Comparison of ENCODE assay signal across 23 cellular contexts in the genomic region with DNA sequence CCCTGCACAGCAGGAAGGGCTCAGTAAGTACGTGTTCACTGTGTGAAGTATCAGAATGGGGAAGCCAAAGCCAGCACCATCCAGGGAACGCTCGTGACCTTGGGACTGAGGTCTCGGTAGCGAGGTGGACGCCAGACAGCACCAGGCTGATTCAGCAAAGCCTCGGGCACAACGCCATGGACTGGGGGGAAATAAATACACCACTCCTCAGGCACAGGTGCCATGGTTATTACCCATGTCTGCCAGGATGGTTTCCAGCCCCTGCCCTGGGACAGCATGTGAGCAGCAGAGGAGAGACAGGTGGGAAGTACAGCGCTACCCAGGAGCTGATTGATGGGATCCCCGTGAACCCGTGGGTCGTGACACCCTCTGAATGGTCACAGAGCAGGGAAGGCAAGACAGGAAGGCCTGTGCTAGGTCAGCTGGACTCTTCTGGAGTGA. TPM values are rescaled to one million over a fixed set of nuclear protein-coding genes. Genes with fewer than 3 reads are reported as not detected.
DNase-seq lines count a peak whose midpoint lies in the region; ATAC-seq, FAIRE-seq and TF ChIP-seq lines count a peak whose summit lies in the region.
"Had no signal": no experiment of that assay in that cellular context is flagged by ENCODE, and none has a peak within 500 bp of the region (broad histone marks: within the 10 kb centered on the region; RNA-seq: fewer than 3 reads in every experiment).

No MANE protein-coding gene starts in this region.

- no peak overlapping the region for H3K4me2 ChIP-seq in HepG2 (ENCODE audit: low read depth, low read length)
- H3K4me2 ChIP-seq: BLaER1, SK-N-SH had no signal

- H3K9ac ChIP-seq in HepG2 (ENCODE audit: insufficient read depth, low read depth, low read length), result no peak overlapping the region
- H3K9ac ChIP-seq: BLaER1, SK-N-SH had no signal

- no TSS peak for BruUV-seq in HepG2 (replicated peaks; lab: Mats Ljungman, UMichigan)

- no peak for TF ChIP-seq EP300 in HepG2 (IDR thresholded peaks at IDR 0.05; ENCODE audit: low read depth in 2 of 2, low read length in 2 of 2)
- no peak for TF ChIP-seq EP300 in HepG2 (CRISPR knock-in tag; IDR thresholded peaks at IDR 0.05; ENCODE audit: borderline replicate concordance)

- intact Hi-C loops in activated T-helper 1 cell treated with anti-CD3 and anti-CD28 coated beads, Interleukin-12 subunit alpha, Interleukin-12 subunit beta, Interleukin-2, Interleukin-4 antibody, amounts not matched to agents 30 ng/mL and 10 ng/mL and 1 ng/mL, durations not matched to agents 14 hours and 24 hours and 36 hours (cut with micrococcal nuclease), result no loop called here
- intact Hi-C loops in Right ventricle myocardium superior (cut with DNase I) (no loop called here), HepG2 (cut with micrococcal nuclease; ENCODE audit: unreplicated experiment) (no loop called here), psoas muscle (cut with DNase I) (no loop called here)

- H3K27me3 ChIP-seq in HepG2 (ENCODE audit: control insufficient read depth in 1 of 2, insufficient read depth in 2 of 2, low read length in 2 of 2), result peaks cover 8 to 41% of the 10 kb centered on the region in 2 experiments; a peak in 4 of 5 replicates
- H3K27me3 ChIP-seq in psoas muscle (ENCODE audit: insufficient read depth in 3 of 3, low read length in 2 of 3), result no peaks in the 10 kb centered on the region
- H3K27me3 ChIP-seq: BLaER1, suprapubic skin had no signal

- ATAC-seq in Right ventricle myocardium superior (ENCODE audit: poor library complexity) (peak; percentile 86), HepG2 (peak; percentile 62), psoas muscle (peak; percentile 88 to 91 (median 90)), GM19324 (IDR thresholded peaks at IDR 0.05; ENCODE audit: low FRiP score, unreplicated experiment) (no peak)
- no peak for ATAC-seq in effector memory CD8-positive, alpha-beta T cell (replicated peaks)
- ATAC-seq: HCT116 had no signal

- in situ Hi-C loops in HepG2 (cut with HindIII; ENCODE audit: extremely low pct_ligation_motif_present, low pct_unique_long_range_greater_than_20kb), result no loop called here

- H3K36me3 ChIP-seq in HepG2 (replicated peaks in 1 of 2; ENCODE audit: control insufficient read depth in 1 of 2, insufficient read depth in 2 of 2, low read length in 2 of 2), result no peaks in the 10 kb centered on the region
- no peaks in the 10 kb centered on the region for H3K36me3 ChIP-seq in psoas muscle (ENCODE audit: insufficient read depth in 1 of 2, low read depth in 1 of 2)
- H3K36me3 ChIP-seq: BLaER1, suprapubic skin had no signal

- no peaks in the 10 kb centered on the region for H4K20me1 ChIP-seq in HepG2 (ENCODE audit: insufficient read depth, low read length)
- H4K20me1 ChIP-seq: BLaER1 had no signal

- TF ChIP-seq RAD21 in HepG2 (CRISPR knock-in tag; IDR thresholded peaks at IDR 0.05), result no peak

- H3K27ac ChIP-seq in HepG2 (ENCODE audit: extremely low read length, insufficient read depth, low read length) (no peak overlapping the region), psoas muscle (peak overlapping the region; percentile 87)
- H3K27ac ChIP-seq: BLaER1, suprapubic skin had no signal

- no peaks in the 10 kb centered on the region for H3K9me3 Mint-ChIP-seq in activated T-helper 1 cell treated with anti-CD3 and anti-CD28 coated beads, Interleukin-12 subunit alpha, Interleukin-12 subunit beta, Interleukin-2, Interleukin-4 antibody, amounts not matched to agents 30 ng/mL and 10 ng/mL and 1 ng/mL, durations not matched to agents 14 hours and 24 hours and 36 hours
- no peaks in the 10 kb centered on the region for H3K9me3 Mint-ChIP-seq in effector memory CD8-positive, alpha-beta T cell
- H3K9me3 Mint-ChIP-seq: activated B cell treated with CpG ODN at 0.5 μM for 24 hours; memory B cell; nephron progenitor cell; T-helper 2 cell treated with Interferon-gamma antibody and Interleukin-4, amounts not matched to agents 5 μg/mL and 100 μg/mL, for 36 hours had no signal

- H3K36me3 Mint-ChIP-seq in activated T-helper 1 cell treated with anti-CD3 and anti-CD28 coated beads, Interleukin-12 subunit alpha, Interleukin-12 subunit beta, Interleukin-2, Interleukin-4 antibody, amounts not matched to agents 30 ng/mL and 10 ng/mL and 1 ng/mL, durations not matched to agents 14 hours and 24 hours and 36 hours (ENCODE audit: low read depth), result no peaks in the 10 kb centered on the region
- H3K36me3 Mint-ChIP-seq in effector memory CD8-positive, alpha-beta T cell (ENCODE audit: insufficient read depth), result no peaks in the 10 kb centered on the region
- H3K36me3 Mint-ChIP-seq: memory B cell had no signal

- H3K27ac Mint-ChIP-seq in activated T-helper 1 cell treated with anti-CD3 and anti-CD28 coated beads, Interleukin-12 subunit alpha, Interleukin-12 subunit beta, Interleukin-2, Interleukin-4 antibody, amounts not matched to agents 30 ng/mL and 10 ng/mL and 1 ng/mL, durations not matched to agents 14 hours and 24 hours and 36 hours, result peak overlapping the region; percentile 35
- no peak overlapping the region for H3K27ac Mint-ChIP-seq in effector memory CD8-positive, alpha-beta T cell
- H3K27ac Mint-ChIP-seq: activated B cell treated with CpG ODN at 0.5 μM for 24 hours; memory B cell; nephron progenitor cell; T-helper 2 cell treated with Interferon-gamma antibody and Interleukin-4, amounts not matched to agents 5 μg/mL and 100 μg/mL, for 36 hours had no signal

- TF ChIP-seq CTCF in HepG2 (CRISPR knock-in tag; IDR thresholded peaks at IDR 0.05), result no peak
- TF ChIP-seq CTCF in psoas muscle (IDR thresholded peaks at IDR 0.05), result no peak

- FAIRE-seq in HepG2 (lab: Jason Lieb, UNC), result no peak

- H3K4me3 ChIP-seq in HepG2 (replicated peaks in 1 of 3; ENCODE audit: insufficient read depth in 1 of 3, low read depth in 2 of 3, low read length in 3 of 3) (no peak overlapping the region), psoas muscle (no peak overlapping the region)
- H3K4me3 ChIP-seq: BLaER1, suprapubic skin had no signal

- H3K79me2 ChIP-seq in HepG2 (ENCODE audit: insufficient read depth, low read length), result no peaks in the 10 kb centered on the region

- 19% methylated on average over 8 of the region's 12 CpGs for WGBS in HepG2 (ENCODE audit: low lambda C conversion rate)
- 19 to 37% (median 32%) methylated on average over 12 of the region's 12 CpGs for WGBS in psoas muscle, 3 donors

- no peak for DNase-seq in activated T-helper 1 cell treated with anti-CD3 and anti-CD28 coated beads, Interleukin-12 subunit alpha, Interleukin-12 subunit beta, Interleukin-2, Interleukin-4 antibody, amounts not matched to agents 30 ng/mL and 10 ng/mL and 1 ng/mL, durations not matched to agents 14 hours and 24 hours and 36 hours (ENCODE audit: low spot score)
- DNase-seq in Right ventricle myocardium superior (peak; percentile 82), HepG2 (ENCODE audit: low spot score) (no peak), psoas muscle (peak; percentile 71 to 89), iPS-NIHi7 (ENCODE audit: extremely low spot score) (no peak)
- no peak for DNase-seq in activated effector memory CD4-positive, alpha-beta T cell treated with Interleukin-2 at 50 U/mL for 16 hours
- no peak for DNase-seq in effector memory CD8-positive, alpha-beta T cell
- DNase-seq: activated B cell treated with CpG ODN at 0.5 μM for 24 hours; activated CD4-positive, alpha-beta T cell treated with anti-CD3 and anti-CD28 coated beads, Interleukin-2, amount 50 U/mL, for 48 hours; activated T-cell treated with anti-CD3 and anti-CD28 coated beads for 4 hours; aorta; Calu3; NCI-H1105 treated with DMSO at 0.1 percent for 48 hours; NCI-H2081; NCI-H446 treated with DMSO at 0.1 percent for 48 hours; nephron progenitor cell; SK-N-SH had no signal

- H2AFZ ChIP-seq in HepG2 (ENCODE audit: low read length), result no peak overlapping the region

- POLR2A ChIA-PET in HepG2 (lab: Yijun Ruan, JAX), result no interaction called here

- H3K4me3 Mint-ChIP-seq in activated T-helper 1 cell treated with anti-CD3 and anti-CD28 coated beads, Interleukin-12 subunit alpha, Interleukin-12 subunit beta, Interleukin-2, Interleukin-4 antibody, amounts not matched to agents 30 ng/mL and 10 ng/mL and 1 ng/mL, durations not matched to agents 14 hours and 24 hours and 36 hours, result no peak overlapping the region
- no peak overlapping the region for H3K4me3 Mint-ChIP-seq in effector memory CD8-positive, alpha-beta T cell
- H3K4me3 Mint-ChIP-seq: activated B cell treated with CpG ODN at 0.5 μM for 24 hours; memory B cell; nephron progenitor cell; T-helper 2 cell treated with Interferon-gamma antibody and Interleukin-4, amounts not matched to agents 5 μg/mL and 100 μg/mL, for 36 hours had no signal

- H3K4me1 Mint-ChIP-seq in activated T-helper 1 cell treated with anti-CD3 and anti-CD28 coated beads, Interleukin-12 subunit alpha, Interleukin-12 subunit beta, Interleukin-2, Interleukin-4 antibody, amounts not matched to agents 30 ng/mL and 10 ng/mL and 1 ng/mL, durations not matched to agents 14 hours and 24 hours and 36 hours (ENCODE audit: low read depth), result no peaks in the 10 kb centered on the region
- no peaks in the 10 kb centered on the region for H3K4me1 Mint-ChIP-seq in effector memory CD8-positive, alpha-beta T cell (ENCODE audit: low read depth in 2 of 2)
- H3K4me1 Mint-ChIP-seq: activated B cell treated with CpG ODN at 0.5 μM for 24 hours, memory B cell had no signal

- CTCF ChIA-PET in HepG2 (lab: Yijun Ruan, JAX; ENCODE audit: low intra/inter-chr PET ratio, low total read pairs), result no interaction called here

- H3K4me1 ChIP-seq in HepG2 (ENCODE audit: insufficient read depth, low read length) (no peaks in the 10 kb centered on the region; the same call in 1 of the 2 replicates), psoas muscle (peaks cover 51% of the 10 kb centered on the region)
- H3K4me1 ChIP-seq: BLaER1, suprapubic skin had no signal

- no peak for TF ChIP-seq POLR2A in HepG2 (IDR thresholded peaks at IDR 0.05; ENCODE audit: insufficient read depth in 1 of 2, low read depth in 2 of 2, low read length in 2 of 2)

- H3K27me3 Mint-ChIP-seq in activated T-helper 1 cell treated with anti-CD3 and anti-CD28 coated beads, Interleukin-12 subunit alpha, Interleukin-12 subunit beta, Interleukin-2, Interleukin-4 antibody, amounts not matched to agents 30 ng/mL and 10 ng/mL and 1 ng/mL, durations not matched to agents 14 hours and 24 hours and 36 hours (ENCODE audit: insufficient read depth), result peaks cover 6% of the 10 kb centered on the region
- peaks cover 56 to 78% of the 10 kb centered on the region in 2 donors for H3K27me3 Mint-ChIP-seq in effector memory CD8-positive, alpha-beta T cell

- H3K9me3 ChIP-seq in HepG2 (ENCODE audit: low read length) (no peaks in the 10 kb centered on the region), psoas muscle (no peaks in the 10 kb centered on the region)
- H3K9me3 ChIP-seq: BLaER1, SK-N-SH, suprapubic skin had no signal

RNA-seq across cellular contexts. Expression of a gene that starts 53.0 kb away (rescaled TPM):
- total RNA-seq in activated T-helper 1 cell treated with anti-CD3 and anti-CD28 coated beads, Interleukin-12 subunit alpha, Interleukin-12 subunit beta, Interleukin-2, Interleukin-4 antibody, amounts not matched to agents 30 ng/mL and 10 ng/mL and 1 ng/mL, durations not matched to agents 14 hours and 24 hours and 36 hours, result 0.26 and 0.81 TPM in 2 replicates
- total RNA-seq in Right ventricle myocardium superior (21.5 TPM), HepG2 (2016; rRNA removed; fragmentation: Illumina TruSeq; extraction: Trizol) (0.14 and 0.27 TPM in 2 replicates), psoas muscle (10 to 100 TPM in 2 of 4 donors, 1 to 10 TPM in 2; 4.1 to 16.1 (median 9.7) TPM)
- not detected in 2 replicates for total RNA-seq in HepG2 (2016; cell fraction: cytosol; rRNA removed; fragmentation: Illumina TruSeq; extraction: Trizol; ENCODE audit: low read depth)
- 0.17 and 0.25 TPM in 2 replicates for total RNA-seq in HepG2 (2016; cell fraction: insoluble cytoplasmic fraction; rRNA removed; fragmentation: Illumina TruSeq; extraction: Trizol)
- 0.10 and 0.19 TPM in 2 replicates for total RNA-seq in HepG2 (2016; cell fraction: membrane; rRNA removed; fragmentation: Illumina TruSeq; extraction: Trizol)
- total RNA-seq in HepG2 (2016; cell fraction: nucleus; rRNA removed; fragmentation: Illumina TruSeq; extraction: Trizol), result not detected in 2 replicates
- polyA plus RNA-seq in HepG2 (2011; rRNA removed) (0.05 TPM in 1 of 2 replicates, not detected in the other), psoas muscle (1 to 10 TPM; 1.2 to 8.2 (median 4.8) TPM)
- polyA plus RNA-seq in HepG2 (2011; cell fraction: cytosol; rRNA removed), result 0.03 and 0.04 TPM in 2 replicates
- not detected in 2 replicates for polyA plus RNA-seq in HepG2 (2011; cell fraction: nucleus; rRNA removed)
- polyA plus RNA-seq in HepG2 (2012), result not detected in 2 replicates
- 0.25 and 0.38 TPM in 2 replicates for polyA plus RNA-seq in HepG2 (2016; cell fraction: cytosol; fragmentation: Illumina TruSeq; extraction: Trizol; ENCODE audit: low read depth)
- polyA plus RNA-seq in HepG2 (2016; cell fraction: insoluble cytoplasmic fraction; fragmentation: Illumina TruSeq; extraction: Trizol; ENCODE audit: low read depth), result 0.13 TPM in 1 of 2 replicates, not detected in the other
- polyA plus RNA-seq in HepG2 (2016; cell fraction: membrane; fragmentation: Illumina TruSeq; extraction: Trizol; ENCODE audit: low read depth), result 0.21 and 0.26 TPM in 2 replicates
- polyA plus RNA-seq in HepG2 (2016; cell fraction: nucleus; fragmentation: Illumina TruSeq; extraction: Trizol; ENCODE audit: insufficient read depth, low read depth), result 0.72 TPM in 1 of 2 replicates, not detected in the other
- polyA minus RNA-seq in HepG2 (2011; rRNA and poly(A)+ RNA removed; ENCODE audit: low replicate concordance), result 0.06 and 8.1 TPM in 2 replicates
- polyA minus RNA-seq in HepG2 (2011; cell fraction: cytosol; rRNA and poly(A)+ RNA removed), result not detected in 2 replicates
- polyA minus RNA-seq in HepG2 (2011; cell fraction: nucleus; rRNA and poly(A)+ RNA removed), result 0.87 TPM in 1 of 2 replicates, not detected in the other
- total RNA-seq: activated B cell treated with CpG ODN at 0.5 μM for 24 hours had no signal

Comparison
In these comparisons a context has a peak if more than half of its experiments do, and no peak if none do; other contexts are left out.
1. DNase-seq: peak in Right ventricle myocardium superior (single experiment) and psoas muscle (2 of 2); none in activated T-helper 1 cell treated with anti-CD3 and anti-CD28 coated beads, Interleukin-12 subunit alpha, Interleukin-12 subunit beta, Interleukin-2, Interleukin-4 antibody, amounts not matched to agents 30 ng/mL and 10 ng/mL and 1 ng/mL, durations not matched to agents 14 hours and 24 hours and 36 hours (single experiment), HepG2 (single experiment), activated effector memory CD4-positive, alpha-beta T cell treated with Interleukin-2 at 50 U/mL for 16 hours (single experiment), effector memory CD8-positive, alpha-beta T cell (0 of 3) and iPS-NIHi7 (single experiment).
2. ATAC-seq: peak in Right ventricle myocardium superior (single experiment), HepG2 (single experiment) and psoas muscle (4 of 4); none in effector memory CD8-positive, alpha-beta T cell (single experiment) and GM19324 (single experiment).